ENCODE assay signal across 28 cellular contexts in the genomic region with DNA sequence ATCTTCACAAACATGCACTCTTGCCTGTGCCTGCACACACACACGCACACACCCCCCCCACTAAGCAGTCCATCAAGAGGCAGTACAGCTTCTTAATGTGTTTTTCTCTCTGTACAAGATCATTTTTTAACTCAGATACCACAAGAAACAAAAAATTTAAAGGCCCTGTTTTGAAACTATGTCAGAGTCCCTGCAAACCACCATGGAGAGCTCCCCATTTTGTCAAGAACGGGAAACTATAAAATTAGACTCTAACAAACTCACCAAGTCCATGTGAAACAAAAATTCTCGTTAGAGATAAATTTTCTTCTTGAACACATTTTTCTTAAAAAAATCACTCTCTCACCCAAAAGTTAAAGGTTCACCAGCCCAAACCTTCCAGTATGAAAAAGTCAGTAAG.
"Had no signal": no experiment of that assay in that cellular context is flagged by ENCODE, and none has a peak within 500 bp of the region (broad histone marks: within the 10 kb centered on the region; RNA-seq: fewer than 3 reads in every experiment).

No MANE protein-coding gene starts in this region.

- H3K27ac ChIP-seq: ascending aorta, body of pancreas, SJSA1 had no signal

- H3K27me3 Mint-ChIP-seq: activated naive CD8-positive, alpha-beta T cell treated with anti-CD3 and anti-CD28 coated beads, Interleukin-2, amount 50 U/mL, for 24 hours had no signal

- H3K27ac Mint-ChIP-seq: activated naive CD4-positive, alpha-beta T cell treated with anti-CD3 and anti-CD28 coated beads, Interleukin-2, amount 50 U/mL, for 72 hours; activated naive CD8-positive, alpha-beta T cell treated with anti-CD3 and anti-CD28 coated beads, Interleukin-2, amount 50 U/mL, for 24 hours; T-helper 2 cell treated with Interferon-gamma antibody and Interleukin-4, amounts not matched to agents 5 μg/mL and 100 μg/mL, for 36 hours had no signal

- H3K36me3 ChIP-seq: ascending aorta, SJSA1 had no signal

- H3K4me3 Mint-ChIP-seq: activated naive CD8-positive, alpha-beta T cell treated with anti-CD3 and anti-CD28 coated beads, Interleukin-2, amount 50 U/mL, for 24 hours; activated T-cell treated with anti-CD3 and anti-CD28 coated beads, Interleukin-2, amount 50 U/mL, for 4 hours; T-helper 2 cell treated with Interferon-gamma antibody and Interleukin-4, amounts not matched to agents 5 μg/mL and 100 μg/mL, for 36 hours had no signal

- H3K4me3 ChIP-seq: ascending aorta, body of pancreas, SJSA1 had no signal

- H3K4me1 Mint-ChIP-seq: activated naive CD8-positive, alpha-beta T cell treated with anti-CD3 and anti-CD28 coated beads, Interleukin-2, amount 50 U/mL, for 24 hours had no signal

- H3K9me3 ChIP-seq: ascending aorta, body of pancreas, SJSA1 had no signal

- DNase-seq: activated CD4-positive, alpha-beta T cell treated with anti-CD3 and anti-CD28 coated beads for 48 hours; activated CD4-positive, alpha-beta T cell treated with anti-CD3 and anti-CD28 coated beads, Interleukin-2, amount 50 U/mL, for 4 hours; activated CD4-positive, CD25-positive, alpha-beta regulatory T cell treated with anti-CD3 and anti-CD28 coated beads, Interleukin-2, amount 50 U/mL, for 72 hours; activated CD8-positive, alpha-beta memory T cell treated with anti-CD3 and anti-CD28 coated beads for 24 hours; activated effector memory CD4-positive, alpha-beta T cell treated with anti-CD3 and anti-CD28 coated beads, Interleukin-2, amount 50 U/mL, for 16 hours; activated naive CD4-positive, alpha-beta T cell treated with Interleukin-2 at 50 U/mL for 16 hours; activated naive CD8-positive, alpha-beta T cell treated with anti-CD3 and anti-CD28 coated beads, Interleukin-2, amount 50 U/mL, for 24 hours; activated T-cell treated with anti-CD3 and anti-CD28 coated beads, Interleukin-2, amount 50 U/mL, for 4 hours; amniotic stem cell; body of pancreas; central memory CD4-positive, alpha-beta T cell; Kasumi-1; NCI-H1105 treated with DMSO at 0.1 percent for 48 hours; NCI-H1436 treated with DMSO at 0.1 percent for 48 hours; NCI-H1930; NCI-H2171; NCI-H2227 treated with DMSO at 0.1 percent for 48 hours; NCI-H526; PC-3; SHP77; SW 1271 had no signal

- ATAC-seq: activated naive CD4-positive, alpha-beta T cell treated with anti-CD3 and anti-CD28 coated beads, Interleukin-2, amount 50 U/mL, for 72 hours; activated naive CD8-positive, alpha-beta T cell treated with anti-CD3 and anti-CD28 coated beads, Interleukin-2, amount 50 U/mL, for 24 hours; activated T-cell treated with anti-CD3 and anti-CD28 coated beads, Interleukin-2, amount 50 U/mL, for 4 hours; body of pancreas; PC-3; SK-N-SH treated with all-trans-retinoic acid at 6 μM for 48 hours had no signal

- H3K27me3 ChIP-seq: ascending aorta, body of pancreas, SJSA1 had no signal

- FAIRE-seq: bronchial epithelial cell, RCC 7860 had no signal

- H3K4me1 ChIP-seq: ascending aorta, body of pancreas, SJSA1 had no signal
